Comparison of ENCODE assay signal across 8 cellular contexts in the genomic region with DNA sequence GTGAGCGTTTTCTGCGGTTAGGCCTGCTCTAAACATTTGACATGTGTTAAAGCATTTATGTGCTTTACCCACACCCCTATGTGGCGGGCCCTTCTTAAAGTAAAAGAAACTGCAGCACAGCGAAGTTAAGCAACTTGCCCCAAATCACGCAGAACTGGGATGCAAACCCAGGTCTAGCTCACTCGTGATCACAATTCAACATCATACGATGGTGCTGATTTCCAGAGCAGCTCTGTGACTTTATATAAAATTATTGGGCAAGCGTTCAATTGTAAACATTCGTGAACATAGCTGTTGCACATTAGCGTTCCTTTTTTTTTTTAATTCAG. TPM values are rescaled to one million over a fixed set of nuclear protein-coding genes. Genes with fewer than 3 reads are reported as not detected.
DNase-seq lines count a peak whose midpoint lies in the region; ATAC-seq lines count a peak whose summit lies in the region.

No MANE protein-coding gene starts in this region.

- peak overlapping the region; percentile 91 to 99 for H3K9ac ChIP-seq in stomach smooth muscle (ENCODE audit: low read length in 2 of 2)

- H3K9me3 Mint-ChIP-seq in activated naive CD8-positive, alpha-beta T cell treated with anti-CD3 and anti-CD28 coated beads, Interleukin-2, amount 10 ng/mL, durations not matched to agents 7 days and 5 days, result no peaks in the 10 kb centered on the region

- no peaks in the 10 kb centered on the region for H3K36me3 ChIP-seq in stomach smooth muscle (ENCODE audit: control insufficient read depth in 2 of 2, insufficient read depth in 2 of 2, low read length in 2 of 2)

- no peaks in the 10 kb centered on the region for H3K27me3 Mint-ChIP-seq in activated naive CD8-positive, alpha-beta T cell treated with anti-CD3 and anti-CD28 coated beads, Interleukin-2, amount 10 ng/mL, durations not matched to agents 7 days and 5 days

- peak overlapping the region; percentile 86 for H3K27ac Mint-ChIP-seq in activated naive CD8-positive, alpha-beta T cell treated with anti-CD3 and anti-CD28 coated beads, Interleukin-2, amount 10 ng/mL, durations not matched to agents 7 days and 5 days

- peaks cover 36% of the 10 kb centered on the region for H3K4me1 Mint-ChIP-seq in activated naive CD8-positive, alpha-beta T cell treated with anti-CD3 and anti-CD28 coated beads, Interleukin-2, amount 10 ng/mL, durations not matched to agents 7 days and 5 days

- peak overlapping the region; percentile 96 for H3K27ac ChIP-seq in stomach smooth muscle (ENCODE audit: low read length)

- no peaks in the 10 kb centered on the region for H3K27me3 ChIP-seq in stomach smooth muscle (ENCODE audit: control insufficient read depth in 1 of 2, insufficient read depth in 2 of 2, low read length in 2 of 2)

- H3K4me3 ChIP-seq in iPS-18c (ENCODE audit: insufficient read depth, low read depth, low read length) (peak overlapping the region; percentile 57), stomach smooth muscle (ENCODE audit: low read length in 2 of 2) (peak overlapping the region; percentile 77 to 92)

- H3K9me3 ChIP-seq in iPS-18c (ENCODE audit: control insufficient read depth, insufficient read depth, low read length) (no peaks in the 10 kb centered on the region), stomach smooth muscle (ENCODE audit: control insufficient read depth in 2 of 2, low read length in 2 of 2) (no peaks in the 10 kb centered on the region)

- DNase-seq in activated naive CD8-positive, alpha-beta T cell treated with anti-CD3 and anti-CD28 coated beads, Interleukin-2, amount 10 ng/mL, durations not matched to agents 7 days and 5 days, result no peak
- DNase-seq in NCI-H69 (lab: John Stamatoyannopoulos, UW) (no peak), NCI-H1417 (lab: John Stamatoyannopoulos, UW) (no peak)
- no peak for DNase-seq in activated CD4-positive, alpha-beta T cell treated with anti-CD3 and anti-CD28 coated beads, Interleukin-2, amount 50 U/mL, for 4 hours

- H3K36me3 Mint-ChIP-seq in activated naive CD8-positive, alpha-beta T cell treated with anti-CD3 and anti-CD28 coated beads, Interleukin-2, amount 10 ng/mL, durations not matched to agents 7 days and 5 days, result peaks cover 6% of the 10 kb centered on the region

- H3K4me1 ChIP-seq in stomach smooth muscle (ENCODE audit: control insufficient read depth, insufficient read depth, low read length), result no peaks in the 10 kb centered on the region

- ATAC-seq in HG03064 (IDR thresholded peaks at IDR 0.05; ENCODE audit: low read depth, unreplicated experiment), result peak; percentile 1
- no peak for ATAC-seq in activated naive CD8-positive, alpha-beta T cell treated with anti-CD3 and anti-CD28 coated beads, Interleukin-2, amount 10 ng/mL, durations not matched to agents 7 days and 5 days (ENCODE audit: low read depth)
- ATAC-seq in GM19452 (IDR thresholded peaks at IDR 0.05; ENCODE audit: unreplicated experiment), result no peak

- POLR2A ChIA-PET in activated naive CD8-positive, alpha-beta T cell treated with anti-CD3 and anti-CD28 coated beads, Interleukin-2, amount 10 ng/mL, durations not matched to agents 7 days and 5 days (lab: Charles Lee), result interaction anchor here (0.7 to 2.1 kb wide), 16 partner anchors 13 to 258 kb away, joined by 3 to 17 read pairs (median 4); a partner anchor contains a TSS

- H3K4me3 Mint-ChIP-seq in activated naive CD8-positive, alpha-beta T cell treated with anti-CD3 and anti-CD28 coated beads, Interleukin-2, amount 10 ng/mL, durations not matched to agents 7 days and 5 days, result peak overlapping the region; percentile 82

RNA-seq across cellular contexts. Expression of a gene that starts 0.7 kb away (rescaled TPM):
- total RNA-seq in activated naive CD8-positive, alpha-beta T cell treated with anti-CD3 and anti-CD28 coated beads, Interleukin-2, amount 10 ng/mL, durations not matched to agents 7 days and 5 days, result 1 to 10 TPM; 4.2 to 5.0 TPM

RNA-seq across cellular contexts. Expression of a gene that starts 27.4 kb away (rescaled TPM):
- 1 to 10 TPM; 1.0 to 1.2 TPM for total RNA-seq in activated naive CD8-positive, alpha-beta T cell treated with anti-CD3 and anti-CD28 coated beads, Interleukin-2, amount 10 ng/mL, durations not matched to agents 7 days and 5 days

RNA-seq across cellular contexts. Expression of a gene that starts 35.5 kb away (rescaled TPM):
- total RNA-seq in activated naive CD8-positive, alpha-beta T cell treated with anti-CD3 and anti-CD28 coated beads, Interleukin-2, amount 10 ng/mL, durations not matched to agents 7 days and 5 days, result not detected
